ENCODE assay signal across 8 cellular contexts in the genomic region with DNA sequence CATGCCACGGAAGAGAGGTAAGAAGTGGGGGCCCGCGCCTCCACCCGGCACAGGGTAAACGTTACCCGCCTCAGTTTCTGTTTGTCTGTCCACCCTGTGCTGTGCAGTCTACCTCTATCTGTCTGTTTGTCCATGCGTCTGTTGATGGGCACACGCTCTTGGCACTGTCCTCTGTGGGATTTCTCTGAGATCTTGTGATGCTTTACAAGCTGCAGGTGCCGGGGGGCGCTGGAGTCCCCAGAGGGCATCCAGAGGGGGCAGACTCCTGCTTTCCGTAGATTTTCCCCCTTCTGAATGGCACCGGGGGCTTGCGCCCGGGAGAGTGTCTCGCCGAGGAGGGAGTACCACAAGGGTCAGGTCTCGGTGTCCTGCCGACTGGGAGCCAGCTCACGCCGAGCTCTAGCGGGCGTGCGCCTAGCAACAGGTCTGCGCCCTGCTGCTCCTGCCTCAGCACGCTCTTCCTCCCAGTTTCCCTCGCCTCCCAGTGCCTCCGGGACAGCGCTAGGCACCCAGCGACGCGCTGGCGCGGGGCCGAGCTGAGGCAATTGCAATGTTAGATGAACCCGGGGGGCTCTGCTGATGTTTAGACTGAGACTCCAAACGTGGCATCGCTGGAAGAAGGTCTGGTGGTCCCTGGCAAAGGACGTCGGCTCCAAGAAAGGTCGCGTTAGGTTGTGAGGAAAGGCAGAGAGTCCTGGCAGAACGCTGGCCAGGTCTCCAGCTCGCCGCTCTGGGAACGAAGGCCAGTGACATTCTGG.
DNase-seq lines count a peak whose midpoint lies in the region; ATAC-seq and TF ChIP-seq lines count a peak whose summit lies in the region.

No MANE protein-coding gene starts in this region.

- no peaks in the 10 kb centered on the region for H3K36me3 Mint-ChIP-seq in activated T-cell treated with anti-CD3 and anti-CD28 coated beads, Interleukin-2, amount 50 U/mL, for 24 hours (ENCODE audit: low read depth)
- no peaks in the 10 kb centered on the region for H3K36me3 Mint-ChIP-seq in nephron progenitor cell (ENCODE audit: low read depth)

- H3K27me3 Mint-ChIP-seq in activated T-cell treated with anti-CD3 and anti-CD28 coated beads, Interleukin-2, amount 50 U/mL, for 24 hours = peaks cover 58% of the 10 kb centered on the region
- peaks cover 53% of the 10 kb centered on the region for H3K27me3 Mint-ChIP-seq in nephron progenitor cell (ENCODE audit: low read depth, poor library complexity)

- no peaks in the 10 kb centered on the region for H3K9me3 Mint-ChIP-seq in activated T-cell treated with anti-CD3 and anti-CD28 coated beads, Interleukin-2, amount 50 U/mL, for 24 hours
- no peaks in the 10 kb centered on the region for H3K9me3 Mint-ChIP-seq in nephron progenitor cell

- ATAC-seq in HG03135 (IDR thresholded peaks at IDR 0.05; ENCODE audit: unreplicated experiment) = no peak

- peaks cover 25% of the 10 kb centered on the region for H3K4me1 Mint-ChIP-seq in activated T-cell treated with anti-CD3 and anti-CD28 coated beads, Interleukin-2, amount 50 U/mL, for 24 hours (ENCODE audit: low read depth)
- H3K4me1 Mint-ChIP-seq in nephron progenitor cell = peaks cover 52% of the 10 kb centered on the region

- TF ChIP-seq CTCF in RWPE1 (conservative IDR thresholded peaks at IDR 0.05; ENCODE audit: low read depth) (no peak), nephron progenitor cell (IDR thresholded peaks at IDR 0.05) (no peak)

- H3K4me3 Mint-ChIP-seq in activated T-cell treated with anti-CD3 and anti-CD28 coated beads, Interleukin-2, amount 50 U/mL, for 24 hours = peak overlapping the region; percentile 71
- peak overlapping the region; percentile 84 for H3K4me3 Mint-ChIP-seq in nephron progenitor cell

- POLR2A ChIA-PET in RWPE1 (lab: Yijun Ruan, JAX; ENCODE audit: low non-redundant PET) = interaction anchor here (0.6 kb wide), 1 partner anchor 85 kb away, joined by 3 read pairs; the partner anchor contains the start of gene ABHD17C

- H3K27ac Mint-ChIP-seq in activated T-cell treated with anti-CD3 and anti-CD28 coated beads, Interleukin-2, amount 50 U/mL, for 24 hours = no peak overlapping the region
- peak overlapping the region; percentile 61 for H3K27ac Mint-ChIP-seq in nephron progenitor cell

- no peak overlapping the region for H3K27ac ChIP-seq in RWPE1

- CTCF ChIA-PET in RWPE1 (lab: Yijun Ruan, JAX) = interaction anchor here (0.6 to 3.4 kb wide), 24 partner anchors 10 to 746 kb away, joined by 3 to 30 read pairs (median 4); partner anchors contain the start of gene ABHD17C

- no peak for DNase-seq in activated T-cell treated with anti-CD3 and anti-CD28 coated beads, Interleukin-2, amount 50 U/mL, for 24 hours
- no peak for DNase-seq in activated T-cell treated with anti-CD3 and anti-CD28 coated beads, Interleukin-2, amount 50 U/mL, for 48 hours
- DNase-seq in RWPE1 (ENCODE audit: low spot score) = peak; percentile 70
- peak; percentile 44 for DNase-seq in fibroblast of gingiva (ENCODE audit: low read depth)
- DNase-seq in nephron progenitor cell = peak; percentile 30
- DNase-seq in activated CD4-positive, CD25-positive, alpha-beta regulatory T cell (lab: John Stamatoyannopoulos, UW) = no peak
- no peak for DNase-seq in SKM-1 treated with dmso at 0.1 percent for 144 hours (lab: John Stamatoyannopoulos, UW; ENCODE audit: unreplicated experiment)

Comparison
In these comparisons a context has a peak if more than half of its experiments do, and no peak if none do; other contexts are left out.
1. DNase-seq: peak in RWPE1 (single experiment), fibroblast of gingiva (single experiment) and nephron progenitor cell (single experiment); none in activated T-cell treated with anti-CD3 and anti-CD28 coated beads, Interleukin-2, amount 50 U/mL, for 24 hours (single experiment), activated T-cell treated with anti-CD3 and anti-CD28 coated beads, Interleukin-2, amount 50 U/mL, for 48 hours (0 of 2), activated CD4-positive, CD25-positive, alpha-beta regulatory T cell (0 of 4) and SKM-1 treated with dmso at 0.1 percent for 144 hours (single experiment).